In the genomic region with DNA sequence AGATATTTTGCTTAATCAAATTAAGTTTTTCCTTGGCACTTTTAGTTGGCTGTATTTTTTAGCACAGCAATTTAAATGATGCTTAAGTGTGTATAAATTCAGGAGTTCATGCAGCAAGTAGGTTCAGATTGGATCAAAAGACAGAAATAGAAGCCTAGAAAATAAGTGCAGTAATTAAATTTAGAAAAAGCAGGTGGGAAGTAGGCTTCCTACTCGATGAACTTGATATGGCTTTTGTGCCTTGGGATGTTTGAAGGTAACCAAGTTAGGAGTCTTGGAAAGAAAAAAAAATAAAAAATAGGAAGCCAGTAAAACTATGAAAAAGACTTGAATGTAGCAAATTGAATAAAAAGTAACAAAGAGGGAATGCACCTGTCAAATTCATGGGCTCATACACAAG, we compare ENCODE assay signal across 20 cellular contexts.
DNase-seq lines count a peak whose midpoint lies in the region; ATAC-seq and TF ChIP-seq lines count a peak whose summit lies in the region.
"Had no signal": no experiment of that assay in that cellular context is flagged by ENCODE, and none has a peak within 500 bp of the region (broad histone marks: within the 10 kb centered on the region; RNA-seq: fewer than 3 reads in every experiment).

No MANE protein-coding gene starts in this region.

- DNase-seq in SK-N-DZ (ENCODE audit: low spot score) (peak; percentile 65), putamen (ENCODE audit: low spot score) (peak; percentile 56), GM03348 (ENCODE audit: low spot score) (no peak)
- DNase-seq: 8988T; ACHN; BE2C; C1 segment of cervical spinal cord; CD4-positive, alpha-beta memory T cell; CD4-positive, CD25-positive, alpha-beta regulatory T cell; CD8-positive, alpha-beta memory T cell; COR-L47; DMS 273 treated with DMSO at 0.1 percent for 48 hours; DMS153; DMS79; DND-41; EL; GDM1 had no signal

- H3K9ac ChIP-seq in OCI-LY3 (ENCODE audit: low read length): no peak overlapping the region
- H3K9ac ChIP-seq: BLaER1 had no signal

- TF ChIP-seq CTCF in OCI-LY3 (IDR thresholded peaks at IDR 0.05; ENCODE audit: low read depth, low read length): no peak

- no peaks in the 10 kb centered on the region for H3K27me3 ChIP-seq in OCI-LY3 (ENCODE audit: low read depth, low read length)
- H3K27me3 ChIP-seq: BE2C, BLaER1 had no signal

- 0 out of 2 replicates have a peak overlapping the region, but pooled peaks have one; percentile 61 for H2AFZ ChIP-seq in OCI-LY3 (ENCODE audit: low read depth, low read length)

- no peaks in the 10 kb centered on the region for H3K36me3 ChIP-seq in OCI-LY3 (replicated peaks; ENCODE audit: low read depth, low read length)
- H3K36me3 ChIP-seq: BE2C, BLaER1 had no signal

- no peak overlapping the region for H3K4me2 ChIP-seq in OCI-LY3 (ENCODE audit: low read length)
- H3K4me2 ChIP-seq: BLaER1 had no signal

- H3K79me2 ChIP-seq in OCI-LY3 (ENCODE audit: low read length): no peaks in the 10 kb centered on the region

- no peaks in the 10 kb centered on the region for H3K4me1 ChIP-seq in OCI-LY3 (ENCODE audit: low read length)
- H3K4me1 ChIP-seq: BE2C, BLaER1 had no signal

- no peaks in the 10 kb centered on the region for H4K20me1 ChIP-seq in OCI-LY3 (ENCODE audit: insufficient read depth, low read length)
- H4K20me1 ChIP-seq: BLaER1 had no signal

- H3K9me3 ChIP-seq in OCI-LY3 (ENCODE audit: insufficient read depth, low read length): no peaks in the 10 kb centered on the region
- H3K9me3 ChIP-seq: BE2C, BLaER1 had no signal

- no peak for ATAC-seq in HG02798 (IDR thresholded peaks at IDR 0.05; ENCODE audit: poor library complexity, unreplicated experiment)

- H3K27ac ChIP-seq in OCI-LY3 (ENCODE audit: low read length): no peak overlapping the region
- H3K27ac ChIP-seq: BLaER1 had no signal

- no peak overlapping the region for H3K4me3 ChIP-seq in OCI-LY3 (ENCODE audit: low read length)
- H3K4me3 ChIP-seq: BLaER1 had no signal
